22 cellular contexts compared by ENCODE assay signal in the genomic region with DNA sequence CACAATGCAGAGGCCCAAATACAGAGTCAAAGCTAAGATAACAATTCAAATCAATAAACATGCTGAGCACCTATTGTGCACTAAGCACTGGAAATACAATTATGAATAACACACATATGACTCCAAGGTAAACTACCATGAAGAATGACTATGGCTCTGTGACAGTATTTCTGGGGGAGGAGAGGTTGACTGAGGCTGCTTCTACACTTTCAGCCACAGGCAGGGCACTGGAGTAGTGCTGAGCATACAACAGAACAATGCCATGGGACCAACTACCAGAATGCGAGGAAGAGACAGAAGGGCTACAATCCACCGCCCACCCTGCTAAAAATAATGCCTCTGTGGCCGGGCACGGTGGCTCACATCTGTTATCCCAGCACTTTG.
"Had no signal": no experiment of that assay in that cellular context is flagged by ENCODE, and none has a peak within 500 bp of the region (broad histone marks: within the 10 kb centered on the region; RNA-seq: fewer than 3 reads in every experiment).

No MANE protein-coding gene starts in this region.

- H3K27ac ChIP-seq: breast epithelium, gastrocnemius medialis, thoracic aorta, VCaP had no signal

- H3K27ac Mint-ChIP-seq: activated naive CD4-positive, alpha-beta T cell treated with anti-CD3 and anti-CD28 coated beads for 36 hours; activated T-helper 1 cell treated with anti-CD3 and anti-CD28 coated beads, Interleukin-12 subunit alpha, Interleukin-12 subunit beta, Interleukin-2, Interleukin-4 antibody, amounts not matched to agents 30 ng/mL and 10 ng/mL and 1 ng/mL, durations not matched to agents 14 hours and 24 hours and 36 hours; memory B cell; progenitor cell of endocrine pancreas; T-helper 17 cell had no signal

- H3K9me3 ChIP-seq: breast epithelium, gastrocnemius medialis, mucosa of descending colon, thoracic aorta had no signal

- ATAC-seq: esophagus mucosa, gastrocnemius medialis, T-helper 17 cell had no signal

- H3K4me1 Mint-ChIP-seq: neural crest cell had no signal

- H3K9me3 Mint-ChIP-seq: activated naive CD4-positive, alpha-beta T cell treated with anti-CD3 and anti-CD28 coated beads for 36 hours; activated T-helper 1 cell treated with anti-CD3 and anti-CD28 coated beads, Interleukin-12 subunit alpha, Interleukin-12 subunit beta, Interleukin-2, Interleukin-4 antibody, amounts not matched to agents 30 ng/mL and 10 ng/mL and 1 ng/mL, durations not matched to agents 14 hours and 24 hours and 36 hours; memory B cell; naive B cell; neural crest cell had no signal

- FAIRE-seq: astrocyte, small intestine had no signal

- H3K27me3 Mint-ChIP-seq: memory B cell, naive B cell, progenitor cell of endocrine pancreas had no signal

- H3K27me3 ChIP-seq: breast epithelium, gastrocnemius medialis had no signal

- DNase-seq: activated CD4-positive, alpha-beta T cell treated with anti-CD3 and anti-CD28 coated beads, Interleukin-2, amount 50 U/mL, for 4 hours; activated CD4-positive, CD25-positive, alpha-beta regulatory T cell treated with anti-CD3 and anti-CD28 coated beads, Interleukin-2, amount 50 U/mL, for 72 hours; activated naive CD4-positive, alpha-beta T cell treated with anti-CD3 and anti-CD28 coated beads for 36 hours; effector CD4-positive, alpha-beta T cell; gastrocnemius medialis; head of caudate nucleus; left ventricle myocardium superior; mucosa of descending colon; naive B cell; small intestine; stimulated activated CD4-positive, alpha-beta T cell treated with anti-CD3 and anti-CD28 coated beads, Interleukin-15, amount 100 ng/mL, for 24 hours; stimulated activated CD4-positive, alpha-beta T cell treated with anti-CD3 and anti-CD28 coated beads, Interleukin-4, amount 100 ng/mL, for 1 hour; T-helper 17 cell had no signal

- H3K36me3 ChIP-seq: breast epithelium, gastrocnemius medialis, thoracic aorta had no signal

- H3K4me3 Mint-ChIP-seq: activated naive CD4-positive, alpha-beta T cell treated with anti-CD3 and anti-CD28 coated beads for 36 hours; activated T-helper 1 cell treated with anti-CD3 and anti-CD28 coated beads, Interleukin-12 subunit alpha, Interleukin-12 subunit beta, Interleukin-2, Interleukin-4 antibody, amounts not matched to agents 30 ng/mL and 10 ng/mL and 1 ng/mL, durations not matched to agents 14 hours and 24 hours and 36 hours; memory B cell; neural crest cell; T-helper 17 cell had no signal

- H3K4me3 ChIP-seq: breast epithelium, gastrocnemius medialis, mucosa of descending colon, thoracic aorta had no signal

- H3K4me1 ChIP-seq: breast epithelium, gastrocnemius medialis had no signal
